13 cellular contexts compared by ENCODE assay signal in the genomic region with DNA sequence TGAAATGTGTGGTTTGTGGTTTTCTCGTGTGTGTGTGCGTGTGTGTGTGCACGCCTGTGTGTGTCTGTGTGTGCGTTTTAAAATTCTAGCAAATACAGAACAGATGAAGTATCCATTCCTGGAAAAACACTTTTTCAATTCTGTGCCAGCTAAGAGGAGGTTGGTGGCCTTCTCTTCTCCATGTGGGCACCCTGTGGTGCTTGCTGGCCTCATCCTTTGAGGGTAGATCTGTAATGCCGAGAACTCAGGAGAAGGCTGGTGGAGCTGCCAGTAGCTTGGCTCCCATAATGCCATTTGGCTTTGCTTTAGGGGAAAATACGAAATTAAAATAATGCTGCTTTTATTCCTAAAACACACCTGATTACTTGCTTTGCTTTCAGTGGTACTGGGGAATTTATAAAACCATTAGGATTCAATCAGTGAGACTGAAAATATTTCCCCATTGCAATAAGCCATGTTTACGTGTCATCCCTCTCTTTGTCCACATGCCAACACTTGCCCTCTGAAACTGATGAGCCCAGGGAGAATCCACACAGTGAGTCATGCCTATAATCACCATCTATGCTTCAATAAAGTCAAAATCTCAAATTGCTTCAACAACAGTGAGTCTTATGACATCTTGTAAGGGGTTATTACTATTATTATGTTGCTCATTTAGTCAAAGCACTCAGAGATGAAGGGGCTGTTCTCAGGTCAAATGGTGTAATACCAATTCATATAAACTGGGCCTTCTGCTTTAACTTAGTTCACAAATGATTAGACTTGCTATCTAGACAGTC.
DNase-seq lines count a peak whose midpoint lies in the region; ATAC-seq and TF ChIP-seq lines count a peak whose summit lies in the region.
"Had no signal": no experiment of that assay in that cellular context is flagged by ENCODE, and none has a peak within 500 bp of the region (broad histone marks: within the 10 kb centered on the region; RNA-seq: fewer than 3 reads in every experiment).

No MANE protein-coding gene starts in this region.

- TF ChIP-seq CTCF in GM20000 (IDR thresholded peaks at IDR 0.05; ENCODE audit: extremely low read depth, missing control alignments): no peak

- DNase-seq in AG08395 (ENCODE audit: low spot score): peak; percentile 93
- peak; percentile 83 for DNase-seq in HS-5 (ENCODE audit: low read depth)
- peak; percentile 35 for DNase-seq in astrocyte of the hippocampus (ENCODE audit: low read depth, low spot score)
- DNase-seq in iris pigment epithelial cell (ENCODE audit: low read depth): peak; percentile 92
- no peak for DNase-seq in GM20000 (ENCODE audit: low spot score)
- DNase-seq in GDM1 (lab: John Stamatoyannopoulos, UW): no peak
- DNase-seq: activated naive CD4-positive, alpha-beta T cell; CD4-positive, alpha-beta T cell; effector memory CD4-positive, alpha-beta T cell; occipital lobe; OCI-M1 had no signal

- ATAC-seq in HG02970 (IDR thresholded peaks at IDR 0.05; ENCODE audit: low FRiP score, unreplicated experiment) (no peak), GM21367 (IDR thresholded peaks at IDR 0.05; ENCODE audit: unreplicated experiment) (no peak)

Comparison
In these comparisons a context has a peak if more than half of its experiments do, and no peak if none do; other contexts are left out.
1. DNase-seq: peak in AG08395 (single experiment), HS-5 (single experiment), astrocyte of the hippocampus (single experiment) and iris pigment epithelial cell (single experiment); none in GM20000 (single experiment) and GDM1 (single experiment).